ENCODE assay signal across 1 cellular context in the genomic region with DNA sequence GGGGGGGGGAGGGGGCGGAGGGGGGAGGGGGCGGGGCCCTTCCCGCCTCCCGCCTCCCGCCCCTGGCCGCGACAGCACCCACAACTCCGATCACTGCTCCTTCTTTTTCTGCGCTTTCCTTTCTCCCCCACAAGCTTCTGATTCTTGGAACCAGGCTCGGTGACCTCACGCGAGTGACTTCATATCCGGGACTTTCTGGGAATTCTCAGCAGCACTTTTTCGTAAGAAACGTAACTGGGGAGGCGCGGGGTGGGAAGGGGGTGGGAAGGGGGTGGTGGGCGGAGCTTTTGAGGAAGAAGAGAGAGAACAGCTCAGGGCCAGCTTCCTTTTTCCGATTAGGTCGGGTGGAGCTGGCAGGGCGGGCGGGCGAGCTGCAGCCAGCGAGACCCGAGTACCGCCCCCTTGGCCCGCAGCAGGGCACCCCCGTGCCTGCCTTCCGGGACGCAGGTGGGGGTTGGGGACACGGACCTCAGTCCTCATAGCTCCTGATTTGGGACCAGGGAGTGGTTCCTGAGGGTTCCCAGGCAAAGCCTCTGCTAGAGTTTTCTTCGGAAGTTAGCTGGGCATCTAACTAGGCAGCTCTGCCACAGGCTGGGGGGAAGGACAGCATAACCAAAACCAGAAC.
TF ChIP-seq lines count a peak whose summit lies in the region.

No MANE protein-coding gene starts in this region.

TF ChIP-seq in SK-N-SH, 30 proteins besides CTCF, POLR2A, EP300 and RAD21 (continued from another document):
- TF ChIP-seq, protein P1, sequence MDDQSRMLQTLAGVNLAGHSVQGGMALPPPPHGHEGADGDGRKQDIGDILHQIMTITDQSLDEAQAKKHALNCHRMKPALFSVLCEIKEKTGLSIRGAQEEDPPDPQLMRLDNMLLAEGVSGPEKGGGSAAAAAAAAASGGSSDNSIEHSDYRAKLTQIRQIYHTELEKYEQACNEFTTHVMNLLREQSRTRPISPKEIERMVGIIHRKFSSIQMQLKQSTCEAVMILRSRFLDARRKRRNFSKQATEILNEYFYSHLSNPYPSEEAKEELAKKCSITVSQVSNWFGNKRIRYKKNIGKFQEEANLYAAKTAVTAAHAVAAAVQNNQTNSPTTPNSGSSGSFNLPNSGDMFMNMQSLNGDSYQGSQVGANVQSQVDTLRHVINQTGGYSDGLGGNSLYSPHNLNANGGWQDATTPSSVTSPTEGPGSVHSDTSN (IDR thresholded peaks at IDR 0.05): no peak
- TF ChIP-seq POLR2AphosphoS5 (IDR thresholded peaks at IDR 0.05; ENCODE audit: low read depth, low read length): peak; percentile 73
- no peak for TF ChIP-seq GATA2 (CRISPR knock-in tag; IDR thresholded peaks at IDR 0.05)
- no peak for TF ChIP-seq MEF2A (IDR thresholded peaks at IDR 0.05; ENCODE audit: borderline replicate concordance, low read depth)
- no peak for TF ChIP-seq FOXM1 (IDR thresholded peaks at IDR 0.05; ENCODE audit: low read depth)
- TF ChIP-seq RCOR1 (IDR thresholded peaks at IDR 0.05; ENCODE audit: low read length): no peak
- peak; percentile 53 for TF ChIP-seq NFIC (IDR thresholded peaks at IDR 0.05; ENCODE audit: borderline replicate concordance)
- TF ChIP-seq CHD2 (IDR thresholded peaks at IDR 0.05; ENCODE audit: low read length, partially characterized antibody): no peak
- TF ChIP-seq GABPA (IDR thresholded peaks at IDR 0.05; ENCODE audit: low read depth): peak; percentile 45; the same call in 1 of the 2 replicates
